ENCODE assay signal across 1 cellular context in the genomic region with DNA sequence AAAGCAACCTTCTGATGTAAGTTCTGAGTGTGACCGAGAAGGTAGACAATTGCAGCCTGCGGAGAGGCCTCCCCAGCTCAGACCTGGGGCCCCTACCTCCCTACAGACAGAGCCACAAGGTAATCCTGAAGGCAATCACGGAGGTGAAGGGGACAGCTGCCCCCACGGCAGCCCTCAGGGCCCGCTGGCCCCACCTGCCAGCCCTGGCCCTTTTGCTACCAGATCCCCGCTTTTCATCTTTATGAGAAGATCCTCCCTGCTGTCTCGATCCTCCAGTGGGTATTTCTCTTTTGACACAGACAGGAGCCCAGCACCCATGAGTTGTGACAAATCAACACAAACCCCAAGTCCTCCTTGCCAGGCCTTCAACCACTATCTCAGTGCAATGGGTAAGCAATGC.
TF ChIP-seq lines count a peak whose summit lies in the region.

No MANE protein-coding gene starts in this region.

TF ChIP-seq in WTC11, 78 proteins besides CTCF, POLR2A, EP300 and RAD21 (continued from another document):
- TF ChIP-seq, protein P1, sequence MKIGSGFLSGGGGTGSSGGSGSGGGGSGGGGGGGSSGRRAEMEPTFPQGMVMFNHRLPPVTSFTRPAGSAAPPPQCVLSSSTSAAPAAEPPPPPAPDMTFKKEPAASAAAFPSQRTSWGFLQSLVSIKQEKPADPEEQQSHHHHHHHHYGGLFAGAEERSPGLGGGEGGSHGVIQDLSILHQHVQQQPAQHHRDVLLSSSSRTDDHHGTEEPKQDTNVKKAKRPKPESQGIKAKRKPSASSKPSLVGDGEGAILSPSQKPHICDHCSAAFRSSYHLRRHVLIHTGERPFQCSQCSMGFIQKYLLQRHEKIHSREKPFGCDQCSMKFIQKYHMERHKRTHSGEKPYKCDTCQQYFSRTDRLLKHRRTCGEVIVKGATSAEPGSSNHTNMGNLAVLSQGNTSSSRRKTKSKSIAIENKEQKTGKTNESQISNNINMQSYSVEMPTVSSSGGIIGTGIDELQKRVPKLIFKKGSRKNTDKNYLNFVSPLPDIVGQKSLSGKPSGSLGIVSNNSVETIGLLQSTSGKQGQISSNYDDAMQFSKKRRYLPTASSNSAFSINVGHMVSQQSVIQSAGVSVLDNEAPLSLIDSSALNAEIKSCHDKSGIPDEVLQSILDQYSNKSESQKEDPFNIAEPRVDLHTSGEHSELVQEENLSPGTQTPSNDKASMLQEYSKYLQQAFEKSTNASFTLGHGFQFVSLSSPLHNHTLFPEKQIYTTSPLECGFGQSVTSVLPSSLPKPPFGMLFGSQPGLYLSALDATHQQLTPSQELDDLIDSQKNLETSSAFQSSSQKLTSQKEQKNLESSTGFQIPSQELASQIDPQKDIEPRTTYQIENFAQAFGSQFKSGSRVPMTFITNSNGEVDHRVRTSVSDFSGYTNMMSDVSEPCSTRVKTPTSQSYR (CRISPR knock-in tag; IDR thresholded peaks at IDR 0.05) = no peak
- TF ChIP-seq ZNF671 (CRISPR knock-in tag; IDR thresholded peaks at IDR 0.05) (no peak), TP53 (CRISPR knock-in tag; IDR thresholded peaks at IDR 0.05) (no peak), JUN (CRISPR knock-in tag; IDR thresholded peaks at IDR 0.05) (no peak), TEAD1 (CRISPR knock-in tag; IDR thresholded peaks at IDR 0.05) (no peak)
